ENCODE assay signal across 1 cellular context in the genomic region with DNA sequence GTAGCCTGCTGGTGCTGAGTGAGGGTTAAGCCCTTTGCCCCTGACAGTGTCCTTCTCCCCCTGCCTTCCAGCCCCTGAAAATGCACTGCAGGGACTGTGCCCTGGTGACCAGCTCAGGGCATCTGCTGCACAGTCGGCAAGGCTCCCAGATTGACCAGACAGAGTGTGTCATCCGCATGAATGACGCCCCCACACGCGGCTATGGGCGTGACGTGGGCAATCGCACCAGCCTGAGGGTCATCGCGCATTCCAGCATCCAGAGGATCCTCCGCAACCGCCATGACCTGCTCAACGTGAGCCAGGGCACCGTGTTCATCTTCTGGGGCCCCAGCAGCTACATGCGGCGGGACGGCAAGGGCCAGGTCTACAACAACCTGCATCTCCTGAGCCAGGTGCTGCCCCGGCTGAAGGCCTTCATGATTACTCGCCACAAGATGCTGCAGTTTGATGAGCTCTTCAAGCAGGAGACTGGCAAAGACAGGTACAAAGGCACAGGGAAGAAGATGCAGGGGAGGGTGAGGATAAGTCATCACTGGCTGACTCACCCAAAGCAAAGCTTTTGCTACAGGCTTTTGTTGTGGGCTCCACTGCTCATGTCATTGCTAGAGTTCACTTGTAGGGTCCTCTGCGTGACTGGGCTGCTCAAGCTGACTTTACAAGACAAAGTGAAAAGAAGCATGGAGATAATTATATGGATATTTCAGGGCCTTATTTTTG.
TF ChIP-seq lines count a peak whose summit lies in the region.

No MANE protein-coding gene starts in this region.

TF ChIP-seq in SK-N-SH treated with all-trans-retinoic acid at 6 μM for 48 hours, 23 proteins besides CTCF, POLR2A, EP300 and RAD21 (continued from another document):
- TF ChIP-seq, protein P1, sequence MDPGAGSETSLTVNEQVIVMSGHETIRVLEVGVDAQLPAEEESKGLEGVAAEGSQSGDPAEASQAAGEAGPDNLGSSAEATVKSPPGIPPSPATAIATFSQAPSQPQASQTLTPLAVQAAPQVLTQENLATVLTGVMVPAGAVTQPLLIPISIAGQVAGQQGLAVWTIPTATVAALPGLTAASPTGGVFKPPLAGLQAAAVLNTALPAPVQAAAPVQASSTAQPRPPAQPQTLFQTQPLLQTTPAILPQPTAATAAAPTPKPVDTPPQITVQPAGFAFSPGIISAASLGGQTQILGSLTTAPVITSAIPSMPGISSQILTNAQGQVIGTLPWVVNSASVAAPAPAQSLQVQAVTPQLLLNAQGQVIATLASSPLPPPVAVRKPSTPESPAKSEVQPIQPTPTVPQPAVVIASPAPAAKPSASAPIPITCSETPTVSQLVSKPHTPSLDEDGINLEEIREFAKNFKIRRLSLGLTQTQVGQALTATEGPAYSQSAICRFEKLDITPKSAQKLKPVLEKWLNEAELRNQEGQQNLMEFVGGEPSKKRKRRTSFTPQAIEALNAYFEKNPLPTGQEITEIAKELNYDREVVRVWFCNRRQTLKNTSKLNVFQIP (CRISPR knock-in tag; IDR thresholded peaks at IDR 0.05; ENCODE audit: borderline replicate concordance, low read depth): no peak
- TF ChIP-seq ZFP3 (CRISPR knock-in tag; IDR thresholded peaks at IDR 0.05): no peak
- TF ChIP-seq ZFP30 (CRISPR knock-in tag; IDR thresholded peaks at IDR 0.05): no peak
